1 cellular context compared by ENCODE assay signal in the genomic region with DNA sequence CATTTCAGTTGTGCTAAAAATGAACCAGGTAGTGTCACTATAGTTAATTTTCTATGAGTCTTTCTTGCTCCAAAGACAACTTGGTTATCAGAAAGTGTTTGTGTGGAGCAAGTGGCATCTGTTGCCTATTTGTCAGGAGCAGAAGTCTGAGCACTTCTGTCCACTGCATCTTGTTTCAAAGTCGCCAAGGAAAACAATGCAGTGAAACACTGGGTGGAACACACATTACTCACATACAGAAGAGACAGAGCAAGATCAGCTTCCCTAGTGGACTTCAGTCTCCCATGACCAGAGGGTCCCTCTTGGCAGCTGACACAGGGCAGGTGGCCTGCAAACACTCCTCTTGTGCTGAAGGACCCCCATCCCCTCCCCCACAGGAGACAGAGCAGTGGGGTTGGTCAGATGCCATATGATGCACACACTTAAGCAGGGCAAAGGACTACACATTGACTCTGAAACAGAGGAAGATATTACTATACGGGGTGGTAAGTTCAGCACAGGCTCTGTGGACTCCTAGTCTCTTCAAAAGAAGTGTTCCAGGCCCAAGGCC.
TF ChIP-seq lines count a peak whose summit lies in the region.

No MANE protein-coding gene starts in this region.

TF ChIP-seq in K562, 482 proteins besides CTCF, POLR2A, EP300 and RAD21 (continued from another document):
- TF ChIP-seq SETDB1 (IDR thresholded peaks at IDR 0.05; ENCODE audit: low read length) (no peak), YBX1 (IDR thresholded peaks at IDR 0.05) (no peak), ZKSCAN8 (CRISPR knock-in tag; IDR thresholded peaks at IDR 0.05) (no peak), ZNF75A (CRISPR knock-in tag; IDR thresholded peaks at IDR 0.05) (no peak), MCM3 (IDR thresholded peaks at IDR 0.05) (no peak)
- TF ChIP-seq, protein P1, sequence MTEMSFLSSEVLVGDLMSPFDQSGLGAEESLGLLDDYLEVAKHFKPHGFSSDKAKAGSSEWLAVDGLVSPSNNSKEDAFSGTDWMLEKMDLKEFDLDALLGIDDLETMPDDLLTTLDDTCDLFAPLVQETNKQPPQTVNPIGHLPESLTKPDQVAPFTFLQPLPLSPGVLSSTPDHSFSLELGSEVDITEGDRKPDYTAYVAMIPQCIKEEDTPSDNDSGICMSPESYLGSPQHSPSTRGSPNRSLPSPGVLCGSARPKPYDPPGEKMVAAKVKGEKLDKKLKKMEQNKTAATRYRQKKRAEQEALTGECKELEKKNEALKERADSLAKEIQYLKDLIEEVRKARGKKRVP (CRISPR knock-in tag; IDR thresholded peaks at IDR 0.05), result no peak
